ENCODE assay signal across 8 cellular contexts in the genomic region with DNA sequence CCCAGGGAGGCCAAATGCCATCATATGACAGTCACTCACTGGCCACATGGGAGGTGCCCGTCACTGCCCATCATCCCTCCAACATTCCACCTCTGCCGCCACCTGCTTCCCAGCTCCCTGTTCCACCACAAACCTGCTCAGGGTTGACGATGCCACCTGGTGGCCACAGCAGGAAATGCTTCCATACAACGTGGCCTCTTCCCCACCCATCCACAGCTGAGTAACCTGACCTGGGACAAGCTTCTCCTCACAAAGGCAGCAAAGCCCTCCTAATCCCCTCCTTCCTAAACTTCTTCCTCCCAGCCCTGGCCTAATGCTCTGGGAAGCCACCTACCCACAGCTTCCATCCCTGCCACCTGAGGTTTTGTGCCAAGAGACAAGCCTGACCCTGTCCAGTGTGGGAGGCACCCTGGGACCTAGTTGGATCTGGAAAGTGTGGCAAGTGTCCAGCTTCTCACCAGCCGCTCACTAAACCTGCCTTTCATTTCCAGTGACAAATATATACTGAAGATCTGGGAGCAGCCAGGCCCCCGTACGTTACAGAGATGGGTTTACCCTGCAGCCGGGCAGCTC. TPM values are rescaled to one million over a fixed set of nuclear protein-coding genes. Genes with fewer than 3 reads are reported as not detected.
DNase-seq lines count a peak whose midpoint lies in the region; ATAC-seq and TF ChIP-seq lines count a peak whose summit lies in the region.

No MANE protein-coding gene starts in this region.

- H3K36me3 ChIP-seq in GM06990 (ENCODE audit: control insufficient read depth, insufficient read depth, low read length) (no peaks in the 10 kb centered on the region), esophagus (ENCODE audit: control insufficient read depth in 2 of 2, insufficient read depth in 2 of 2, low read length in 1 of 2) (peaks cover 0 to 2% of the 10 kb centered on the region in 2 donors), smooth muscle cell (ENCODE audit: low read depth) (no peaks in the 10 kb centered on the region)

- POLR2A ChIA-PET in RWPE1 (lab: Yijun Ruan, JAX; ENCODE audit: low non-redundant PET), result no interaction called here

- CTCF ChIA-PET in RWPE1 (lab: Yijun Ruan, JAX), result interaction anchor here (0.6 to 1.9 kb wide), 10 partner anchors 9 to 279 kb away, joined by 3 to 13 read pairs (median 3); no protein-coding TSS in a partner anchor

- H3F3A ChIP-seq in smooth muscle cell (ENCODE audit: low read depth), result no peaks in the 10 kb centered on the region

- H3K4me1 ChIP-seq in esophagus (ENCODE audit: control insufficient read depth in 2 of 2, insufficient read depth in 2 of 2, low read length in 1 of 2), result peaks cover 11 to 40% of the 10 kb centered on the region in 2 donors
- peaks cover 3% of the 10 kb centered on the region for H3K4me1 ChIP-seq in smooth muscle cell (ENCODE audit: low read depth)

- 46 to 54% methylated on average over 8 of the region's 8 CpGs for WGBS in esophagus, 2 donors
- WGBS in smooth muscle cell (ENCODE audit: low lambda C conversion rate), result 63% methylated on average over 8 of the region's 8 CpGs

- H2AFZ ChIP-seq in smooth muscle cell (ENCODE audit: low read depth), result no peak overlapping the region

- H4K20me1 ChIP-seq in smooth muscle cell (ENCODE audit: low read depth), result no peaks in the 10 kb centered on the region

- H3K27me3 ChIP-seq in GM06990 (replicated peaks; ENCODE audit: control insufficient read depth, insufficient read depth, low read length) (peaks cover 1% of the 10 kb centered on the region), esophagus (ENCODE audit: control insufficient read depth in 1 of 2, insufficient read depth in 2 of 2, low read length in 2 of 2) (no peaks in the 10 kb centered on the region), smooth muscle cell (ENCODE audit: low read depth) (peaks cover 38% of the 10 kb centered on the region)

- no peaks in the 10 kb centered on the region for H3K79me2 ChIP-seq in smooth muscle cell (ENCODE audit: low read depth)

- H3K9me3 ChIP-seq in esophagus (ENCODE audit: control insufficient read depth in 2 of 2, insufficient read depth in 1 of 2, low read depth in 1 of 2, low read length in 1 of 2), result peaks cover 8 to 9% of the 10 kb centered on the region in 2 donors
- no peaks in the 10 kb centered on the region for H3K9me3 ChIP-seq in smooth muscle cell (replicated peaks; ENCODE audit: low read depth)

- no peak overlapping the region for H3K4me3 ChIP-seq in GM06990 (replicated peaks; ENCODE audit: low read depth, low read length)
- H3K4me3 ChIP-seq in esophagus (ENCODE audit: low read depth in 1 of 2, low read length in 2 of 2), result no peak overlapping the region
- no peak overlapping the region for H3K4me3 ChIP-seq in smooth muscle cell

- TF ChIP-seq CTCF in GM06990 (IDR thresholded peaks at IDR 0.05; ENCODE audit: insufficient read depth, low read length, poor library complexity, severe bottlenecking) (peak; percentile 57), RWPE1 (conservative IDR thresholded peaks at IDR 0.05; ENCODE audit: low read depth) (peak; percentile 47), smooth muscle cell (IDR thresholded peaks at IDR 0.05; ENCODE audit: borderline replicate concordance, insufficient read depth, poor library complexity, severe bottlenecking) (peak; percentile 48)

- peak overlapping the region; percentile 35; the same call in 1 of the 2 replicates for H3K27ac ChIP-seq in RWPE1
- peak overlapping the region; percentile 84 to 88 for H3K27ac ChIP-seq in esophagus (ENCODE audit: low read depth in 2 of 2, low read length in 1 of 2)
- H3K27ac ChIP-seq in smooth muscle cell (ENCODE audit: low read depth), result no peak overlapping the region

- no peak overlapping the region for H3K9ac ChIP-seq in smooth muscle cell (ENCODE audit: low read depth)

- no peak overlapping the region for H3K4me2 ChIP-seq in smooth muscle cell

- ATAC-seq in GM18870 (IDR thresholded peaks at IDR 0.05; ENCODE audit: unreplicated experiment) (no peak), HG03280 (IDR thresholded peaks at IDR 0.05; ENCODE audit: unreplicated experiment) (no peak), GM21825 (IDR thresholded peaks at IDR 0.05; ENCODE audit: unreplicated experiment) (no peak)

- DNase-seq in AG08396 (ENCODE audit: low spot score), result peak; percentile 49
- DNase-seq in GM06990 (ENCODE audit: extremely low read depth, insufficient read length), result no peak
- peak; percentile 42 for DNase-seq in RWPE1 (ENCODE audit: low spot score)
- DNase-seq in smooth muscle cell (lab: John Stamatoyannopoulos, UW; ENCODE audit: unreplicated experiment), result no peak

RNA-seq across cellular contexts. Expression of gene DEGS2, which starts 4.3 kb away (rescaled TPM):
- 10 to 100 TPM; 24.7 to 41.8 TPM for polyA plus RNA-seq in esophagus
- 0.40 and 0.45 TPM in 2 replicates for total RNA-seq in smooth muscle cell
- 0.61 and 0.83 TPM in 2 replicates for polyA plus RNA-seq in smooth muscle cell

Comparison
In these comparisons a context has a peak if more than half of its experiments do, and no peak if none do; other contexts are left out.
1. DNase-seq: peak in AG08396 (single experiment) and RWPE1 (single experiment); none in GM06990 (single experiment) and smooth muscle cell (single experiment).
2. RNA of gene DEGS2, which starts 4.3 kb away (polyA plus RNA-seq): 24.7 to 41.8 TPM in esophagus; 0.61 to 0.83 TPM in smooth muscle cell; every median in the first group is over 10 times any median in the second.
3. Peak in every context shown above with its lines, with median percentiles within 50 percentile points of each other: CTCF ChIP-seq.